27 cellular contexts compared by ENCODE assay signal in the genomic region with DNA sequence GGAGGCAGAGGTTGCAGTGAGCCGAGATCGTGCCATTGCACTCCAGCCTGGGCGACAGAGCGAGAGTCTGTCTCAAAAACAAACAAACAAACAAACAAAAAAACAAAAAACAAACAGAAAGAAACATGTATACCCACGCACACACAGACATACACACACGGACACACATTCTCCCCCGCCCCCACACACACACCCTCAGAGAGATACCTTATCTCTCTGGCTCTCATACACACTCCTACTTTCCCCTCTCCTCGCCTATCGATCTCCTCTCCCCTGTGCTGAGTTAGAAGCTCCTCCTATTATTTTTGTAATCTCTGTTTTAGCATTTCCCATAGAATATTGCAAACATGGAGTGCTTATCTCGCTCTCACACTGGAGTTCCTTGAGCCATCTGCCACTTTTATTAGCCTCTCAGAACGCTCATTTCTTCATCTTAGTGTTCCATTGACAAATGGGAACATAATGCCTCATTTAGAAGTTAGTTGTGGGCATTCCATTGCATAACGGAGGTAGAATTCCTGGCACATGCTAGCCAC.
"Had no signal": no experiment of that assay in that cellular context is flagged by ENCODE, and none has a peak within 500 bp of the region (broad histone marks: within the 10 kb centered on the region; RNA-seq: fewer than 3 reads in every experiment).

No MANE protein-coding gene starts in this region.

- H3K27me3 ChIP-seq: adrenal gland, body of pancreas, dorsolateral prefrontal cortex, pancreas, tibial nerve had no signal

- DNase-seq: activated B cell treated with CpG ODN at 0.5 μM for 24 hours; activated CD4-positive, alpha-beta T cell treated with anti-CD3 and anti-CD28 coated beads, Interleukin-2, amount 50 U/mL, for 1 hour; activated CD8-positive, alpha-beta T cell treated with anti-CD3 and anti-CD28 coated beads for 36 hours; activated naive CD4-positive, alpha-beta T cell; activated T-cell treated with anti-CD3 and anti-CD28 coated beads, Interleukin-2, amount 50 U/mL, for 72 hours; adrenal gland; aorta; body of pancreas; dorsolateral prefrontal cortex; effector memory CD4-positive, alpha-beta T cell; foreskin fibroblast; hippocampal formation; left colon; mammary epithelial cell; naive B cell; nephron progenitor cell; pancreas; psoas muscle; stimulated activated CD4-positive, alpha-beta T cell treated with anti-CD3 and anti-CD28 coated beads, Interleukin-1b, Interleukin-23, amount 100 ng/mL, for 48 hours; stimulated activated CD4-positive, alpha-beta T cell treated with anti-CD3 and anti-CD28 coated beads, Interleukin-4, amount 100 ng/mL, for 4 hours; stimulated activated CD8-positive, alpha-beta memory T cell treated with anti-CD3 and anti-CD28 coated beads, Interleukin-4, amount 100 ng/mL, for 48 hours had no signal

- H3K4me1 ChIP-seq: adrenal gland, pancreas, tibial nerve had no signal

- H3K9me3 ChIP-seq: adrenal gland, body of pancreas, pancreas, psoas muscle, tibial nerve had no signal

- H3K9me3 Mint-ChIP-seq: activated B cell treated with CpG ODN at 0.5 μM for 24 hours; activated CD8-positive, alpha-beta T cell treated with anti-CD3 and anti-CD28 coated beads for 36 hours; stimulated activated memory B cell treated with anti-CD40 and anti-IgM and Interleukin-4, amounts not matched to agents 10 μg/mL and 1 μg/mL and 100 μg/mL, for 72 hours had no signal

- ATAC-seq: activated CD8-positive, alpha-beta T cell treated with anti-CD3 and anti-CD28 coated beads for 36 hours; activated naive CD4-positive, alpha-beta T cell treated with anti-CD3 and anti-CD28 coated beads, Interleukin-2, amount 50 U/mL, for 72 hours; activated T-cell treated with anti-CD3 and anti-CD28 coated beads, Interleukin-2, amount 50 U/mL, for 72 hours; body of pancreas; left colon; psoas muscle; stimulated activated memory B cell treated with anti-CD40 and anti-IgM and Interleukin-4, amounts not matched to agents 10 μg/mL and 1 μg/mL and 100 μg/mL, for 72 hours had no signal

- H3K4me3 ChIP-seq: adrenal gland, body of pancreas, coronary artery, dorsolateral prefrontal cortex, pancreas, psoas muscle, smooth muscle cell, tibial nerve had no signal

- H3K27me3 Mint-ChIP-seq: activated B cell treated with CpG ODN at 0.5 μM for 24 hours; stimulated activated memory B cell treated with anti-CD40 and anti-IgM and Interleukin-4, amounts not matched to agents 10 μg/mL and 1 μg/mL and 100 μg/mL, for 72 hours had no signal

- H3K4me1 Mint-ChIP-seq: activated B cell treated with CpG ODN at 0.5 μM for 24 hours; naive B cell; stimulated activated memory B cell treated with anti-CD40 and anti-IgM and Interleukin-4, amounts not matched to agents 10 μg/mL and 1 μg/mL and 100 μg/mL, for 72 hours had no signal

- H3K4me3 Mint-ChIP-seq: activated B cell treated with CpG ODN at 0.5 μM for 24 hours; activated CD8-positive, alpha-beta T cell treated with anti-CD3 and anti-CD28 coated beads for 36 hours; activated T-cell treated with anti-CD3 and anti-CD28 coated beads, Interleukin-2, amount 50 U/mL, for 72 hours; mesothelial cell of epicardium; naive B cell; nephron progenitor cell; stimulated activated memory B cell treated with anti-CD40 and anti-IgM and Interleukin-4, amounts not matched to agents 10 μg/mL and 1 μg/mL and 100 μg/mL, for 72 hours had no signal

- H3K27ac Mint-ChIP-seq: activated B cell treated with CpG ODN at 0.5 μM for 24 hours; activated CD8-positive, alpha-beta T cell treated with anti-CD3 and anti-CD28 coated beads for 36 hours; activated naive CD4-positive, alpha-beta T cell treated with anti-CD3 and anti-CD28 coated beads, Interleukin-2, amount 50 U/mL, for 72 hours; activated T-cell treated with anti-CD3 and anti-CD28 coated beads, Interleukin-2, amount 50 U/mL, for 72 hours; mesothelial cell of epicardium; naive B cell; nephron progenitor cell; stimulated activated memory B cell treated with anti-CD40 and anti-IgM and Interleukin-4, amounts not matched to agents 10 μg/mL and 1 μg/mL and 100 μg/mL, for 72 hours had no signal

- H3K36me3 Mint-ChIP-seq: mesothelial cell of epicardium, naive B cell had no signal

- H3K27ac ChIP-seq: adrenal gland, body of pancreas, pancreas, tibial nerve had no signal

- H3K36me3 ChIP-seq: adrenal gland, pancreas, tibial nerve had no signal
